Comparison of ENCODE assay signal across 12 cellular contexts in genomic region chr9:78921341-78921740, GRCh38.
"Had no signal": no experiment of that assay in that cellular context is flagged by ENCODE, and none has a peak within 500 bp of the region (broad histone marks: within the 10 kb centered on the region; RNA-seq: fewer than 3 reads in every experiment).

No MANE protein-coding gene starts in this region.

- ATAC-seq: activated CD8-positive, alpha-beta T cell treated with anti-CD3 and anti-CD28 coated beads for 36 hours; activated T-cell treated with anti-CD3 and anti-CD28 coated beads, Interleukin-2, amount 50 U/mL, for 72 hours; stimulated activated effector memory CD8-positive, alpha-beta T cell treated with anti-CD3 and anti-CD28 coated beads, Interleukin-12 subunit alpha, Interleukin-12 subunit beta, amount 100 ng/mL, for 72 hours had no signal

- H3K4me1 Mint-ChIP-seq: activated naive CD8-positive, alpha-beta T cell treated with anti-CD3 and anti-CD28 coated beads for 36 hours; stimulated activated effector memory CD8-positive, alpha-beta T cell treated with anti-CD3 and anti-CD28 coated beads, Interleukin-12 subunit alpha, Interleukin-12 subunit beta, amount 100 ng/mL, for 72 hours had no signal

- H3K27me3 Mint-ChIP-seq: activated CD8-positive, alpha-beta T cell treated with anti-CD3 and anti-CD28 coated beads for 36 hours; activated naive CD8-positive, alpha-beta T cell treated with anti-CD3 and anti-CD28 coated beads for 36 hours had no signal

- DNase-seq: activated CD4-positive, alpha-beta T cell treated with anti-CD3 and anti-CD28 coated beads for 4 hours; activated CD8-positive, alpha-beta memory T cell treated with anti-CD3 and anti-CD28 coated beads, Interleukin-2, amount 50 U/mL, for 4 hours; activated CD8-positive, alpha-beta T cell treated with anti-CD3 and anti-CD28 coated beads for 36 hours; activated gamma-delta T cell treated with Interleukin-2 at 50 U/mL for 16 hours; activated naive CD8-positive, alpha-beta T cell treated with anti-CD3 and anti-CD28 coated beads for 36 hours; activated T-cell treated with anti-CD3 and anti-CD28 coated beads, Interleukin-2, amount 50 U/mL, for 72 hours; hippocampal formation; kidney glomerular epithelial cell; thyroid gland; uterus; WERI-Rb-1 had no signal

- H3K36me3 Mint-ChIP-seq: activated naive CD8-positive, alpha-beta T cell treated with anti-CD3 and anti-CD28 coated beads for 36 hours; stimulated activated effector memory CD8-positive, alpha-beta T cell treated with anti-CD3 and anti-CD28 coated beads, Interleukin-12 subunit alpha, Interleukin-12 subunit beta, amount 100 ng/mL, for 72 hours had no signal

- H3K4me3 Mint-ChIP-seq: activated CD8-positive, alpha-beta T cell treated with anti-CD3 and anti-CD28 coated beads for 36 hours; activated naive CD8-positive, alpha-beta T cell treated with anti-CD3 and anti-CD28 coated beads for 36 hours; activated T-cell treated with anti-CD3 and anti-CD28 coated beads, Interleukin-2, amount 50 U/mL, for 72 hours; stimulated activated effector memory CD8-positive, alpha-beta T cell treated with anti-CD3 and anti-CD28 coated beads, Interleukin-12 subunit alpha, Interleukin-12 subunit beta, amount 100 ng/mL, for 72 hours had no signal

- H3K27ac Mint-ChIP-seq: activated CD8-positive, alpha-beta T cell treated with anti-CD3 and anti-CD28 coated beads for 36 hours; activated naive CD8-positive, alpha-beta T cell treated with anti-CD3 and anti-CD28 coated beads for 36 hours; activated T-cell treated with anti-CD3 and anti-CD28 coated beads, Interleukin-2, amount 50 U/mL, for 72 hours; stimulated activated effector memory CD8-positive, alpha-beta T cell treated with anti-CD3 and anti-CD28 coated beads, Interleukin-12 subunit alpha, Interleukin-12 subunit beta, amount 100 ng/mL, for 72 hours had no signal
